ENCODE assay signal across 1 cellular context in genomic region chr18:2984703-2985261, GRCh38.
TF ChIP-seq lines count a peak whose summit lies in the region.

No MANE protein-coding gene starts in this region.

TF ChIP-seq in HepG2, 621 proteins besides CTCF, POLR2A, EP300 and RAD21 (continues in another document):
- TF ChIP-seq SP5 (CRISPR knock-in tag; IDR thresholded peaks at IDR 0.05; ENCODE audit: borderline replicate concordance, low read depth) (peak; percentile 86), SALL1 (CRISPR knock-in tag; IDR thresholded peaks at IDR 0.05) (peak; percentile 97), ETV6 (CRISPR knock-in tag; conservative IDR thresholded peaks at IDR 0.05) (peak; percentile 51; the same call in 1 of the 2 replicates), RERE (CRISPR knock-in tag; IDR thresholded peaks at IDR 0.05; ENCODE audit: low read depth) (peak; percentile 78), THAP8 (CRISPR knock-in tag; IDR thresholded peaks at IDR 0.05; ENCODE audit: borderline replicate concordance) (no peak), ZFP82 (CRISPR knock-in tag; IDR thresholded peaks at IDR 0.05; ENCODE audit: borderline replicate concordance) (0 out of 2 replicates have a peak, but pooled peaks have one; percentile 15), ZNF580 (CRISPR knock-in tag; IDR thresholded peaks at IDR 0.05; ENCODE audit: borderline replicate concordance, low read depth) (peak; percentile 58; the same call in 1 of the 2 replicates), TSC22D2 (CRISPR knock-in tag; IDR thresholded peaks at IDR 0.05; ENCODE audit: borderline replicate concordance) (0 out of 2 replicates have a peak, but pooled peaks have one; percentile 52), JUND (CRISPR knock-in tag; IDR thresholded peaks at IDR 0.05) (peak; percentile 92), ZBTB34 (CRISPR knock-in tag; IDR thresholded peaks at IDR 0.05) (peak; percentile 50; the same call in 1 of the 2 replicates), MIXL1 (CRISPR knock-in tag; IDR thresholded peaks at IDR 0.05) (peak; percentile 53; the same call in 1 of the 2 replicates), ASH2L (IDR thresholded peaks at IDR 0.05; ENCODE audit: insufficient read length, low read depth, low read length) (peak; percentile 68), NFE2L2 (IDR thresholded peaks at IDR 0.05; ENCODE audit: low read length) (no peak), FOXJ3 (CRISPR knock-in tag; IDR thresholded peaks at IDR 0.05; ENCODE audit: borderline replicate concordance) (peak; percentile 78), ZNF710 (CRISPR knock-in tag; IDR thresholded peaks at IDR 0.05; ENCODE audit: borderline replicate concordance) (peak; percentile 76; the same call in 1 of the 2 replicates), ZNF205 (CRISPR knock-in tag; IDR thresholded peaks at IDR 0.05) (peak; percentile 52; the same call in 1 of the 2 replicates), ZSCAN31 (CRISPR knock-in tag; IDR thresholded peaks at IDR 0.05; ENCODE audit: low read depth) (no peak), AHR (CRISPR knock-in tag; IDR thresholded peaks at IDR 0.05) (0 out of 2 replicates have a peak, but pooled peaks have one; percentile 33), ZNF598 (CRISPR knock-in tag; IDR thresholded peaks at IDR 0.05; ENCODE audit: borderline replicate concordance) (no peak), ZMYM3 (CRISPR knock-in tag; IDR thresholded peaks at IDR 0.05) (peak; percentile 48; the same call in 1 of the 2 replicates), HNF4G (IDR thresholded peaks at IDR 0.05; ENCODE audit: borderline replicate concordance, low read depth, low read length) (peak; percentile 92), HNF4G (CRISPR knock-in tag; IDR thresholded peaks at IDR 0.05; ENCODE audit: borderline replicate concordance, low read depth) (peak; percentile 65; the same call in 1 of the 2 replicates), LCORL (IDR thresholded peaks at IDR 0.05) (peak; percentile 88), LCORL (CRISPR knock-in tag; IDR thresholded peaks at IDR 0.05) (peak; percentile 96), SNAPC5 (CRISPR knock-in tag; IDR thresholded peaks at IDR 0.05; ENCODE audit: borderline replicate concordance) (no peak), KDM2A (CRISPR knock-in tag; IDR thresholded peaks at IDR 0.05; ENCODE audit: borderline replicate concordance, low read depth) (peak; percentile 41; the same call in 1 of the 2 replicates), ZNF44 (CRISPR knock-in tag; IDR thresholded peaks at IDR 0.05) (no peak), CEBPG (CRISPR knock-in tag; IDR thresholded peaks at IDR 0.05) (peak; percentile 87), ZNF841 (CRISPR knock-in tag; IDR thresholded peaks at IDR 0.05; ENCODE audit: borderline replicate concordance) (no peak), THRA (CRISPR knock-in tag; IDR thresholded peaks at IDR 0.05; ENCODE audit: borderline replicate concordance) (peak; percentile 95), ZNF747 (CRISPR knock-in tag; IDR thresholded peaks at IDR 0.05; ENCODE audit: borderline replicate concordance) (no peak; the same call in 1 of the 2 replicates), CCAR2 (optimal IDR thresholded peaks at IDR 0.05; ENCODE audit: low read depth, low read length) (no peak), ZNF646 (CRISPR knock-in tag; IDR thresholded peaks at IDR 0.05) (no peak), STAG1 (CRISPR knock-in tag; IDR thresholded peaks at IDR 0.05) (peak; percentile 29), XRCC5 (optimal IDR thresholded peaks at IDR 0.05; ENCODE audit: low read length) (no peak), IRF2 (CRISPR knock-in tag; IDR thresholded peaks at IDR 0.05) (peak; percentile 85; the same call in 1 of the 2 replicates), HIVEP1 (CRISPR knock-in tag; IDR thresholded peaks at IDR 0.05) (peak; percentile 92), THAP11 (CRISPR knock-in tag; IDR thresholded peaks at IDR 0.05) (peak; percentile 53; the same call in 1 of the 2 replicates), KDM1A (CRISPR knock-in tag; IDR thresholded peaks at IDR 0.05) (0 out of 2 replicates have a peak, but pooled peaks have one; percentile 44), ZSCAN21 (CRISPR knock-in tag; IDR thresholded peaks at IDR 0.05; ENCODE audit: borderline replicate concordance) (0 out of 2 replicates have a peak, but pooled peaks have one; percentile 20), NCOA5 (CRISPR knock-in tag; IDR thresholded peaks at IDR 0.05) (no peak), ZNF788 (CRISPR knock-in tag; IDR thresholded peaks at IDR 0.05; ENCODE audit: borderline replicate concordance) (peak; percentile 38; the same call in 1 of the 2 replicates), ZNF264 (CRISPR knock-in tag; IDR thresholded peaks at IDR 0.05) (peak; percentile 58; the same call in 1 of the 2 replicates), NONO (IDR thresholded peaks at IDR 0.05) (no peak), NONO (CRISPR knock-in tag; conservative IDR thresholded peaks at IDR 0.05) (peak; percentile 72; the same call in 1 of the 2 replicates), CBX2 (IDR thresholded peaks at IDR 0.05; ENCODE audit: low read depth, low read length) (no peak), CBX2 (CRISPR knock-in tag; IDR thresholded peaks at IDR 0.05; ENCODE audit: low read depth) (no peak)
